In genomic region chr6:33208089-33208967, GRCh38 we compare ENCODE assay signal across 1 cellular context.
TF ChIP-seq lines count a peak whose summit lies in the region.

Gene RING1, plus strand, starts transcription at chr6:33208500. Its CDS starts 323 bp downstream, at chr6:33208823.

TF ChIP-seq in HepG2, 621 proteins besides CTCF, POLR2A, EP300 and RAD21 (continued from another document and continues in another):
- TF ChIP-seq TP53 (CRISPR knock-in tag; conservative IDR thresholded peaks at IDR 0.05) (0 out of 2 replicates have a peak, but pooled peaks have one; percentile 64), TFDP2 (CRISPR knock-in tag; IDR thresholded peaks at IDR 0.05) (peak; percentile 82), SAP130 (CRISPR knock-in tag; IDR thresholded peaks at IDR 0.05; ENCODE audit: low read depth) (peak; percentile 87), ZNF343 (CRISPR knock-in tag; IDR thresholded peaks at IDR 0.05) (no peak), MED8 (CRISPR knock-in tag; IDR thresholded peaks at IDR 0.05; ENCODE audit: insufficient replicate concordance) (peak; percentile 33), ZBTB33 (CRISPR knock-in tag; IDR thresholded peaks at IDR 0.05) (no peak), ARNT2 (CRISPR knock-in tag; IDR thresholded peaks at IDR 0.05; ENCODE audit: low read depth) (peak; percentile 83), DBP (CRISPR knock-in tag; IDR thresholded peaks at IDR 0.05; ENCODE audit: not compliant biosample characterization) (no peak), ZNF296 (CRISPR knock-in tag; conservative IDR thresholded peaks at IDR 0.05) (peak; percentile 17; the same call in 1 of the 2 replicates), EZH2 (conservative IDR thresholded peaks at IDR 0.05; ENCODE audit: low read depth, low read length) (no peak), ZNF430 (CRISPR knock-in tag; IDR thresholded peaks at IDR 0.05) (peak; percentile 76; the same call in 1 of the 2 replicates), ZKSCAN8 (CRISPR knock-in tag; IDR thresholded peaks at IDR 0.05; ENCODE audit: borderline replicate concordance) (peak; percentile 74; the same call in 1 of the 2 replicates), KLF16 (CRISPR knock-in tag; IDR thresholded peaks at IDR 0.05) (peak in 1 of 2 experiments; percentile 85; a peak in 1 of 4 replicates), ZNF570 (CRISPR knock-in tag; IDR thresholded peaks at IDR 0.05; ENCODE audit: borderline replicate concordance) (no peak), PHF8 (CRISPR knock-in tag; IDR thresholded peaks at IDR 0.05) (peak; percentile 94), MAZ (IDR thresholded peaks at IDR 0.05; ENCODE audit: borderline replicate concordance, low read depth, low read length) (peak; percentile 69), MAZ (CRISPR knock-in tag; IDR thresholded peaks at IDR 0.05; ENCODE audit: low read depth) (peak; percentile 96), HNRNPL (IDR thresholded peaks at IDR 0.05; ENCODE audit: low read depth, low read length) (no peak; the same call in 1 of the 2 replicates), ZNF83 (CRISPR knock-in tag; IDR thresholded peaks at IDR 0.05; ENCODE audit: borderline replicate concordance) (peak; percentile 87; the same call in 1 of the 2 replicates), HIVEP1 (CRISPR knock-in tag; IDR thresholded peaks at IDR 0.05) (peak; percentile 64; the same call in 1 of the 2 replicates), ATF2 (CRISPR knock-in tag; IDR thresholded peaks at IDR 0.05) (peak; percentile 95), ZNF749 (CRISPR knock-in tag; IDR thresholded peaks at IDR 0.05; ENCODE audit: borderline replicate concordance) (peak; percentile 89), ZNF792 (CRISPR knock-in tag; IDR thresholded peaks at IDR 0.05) (peak; percentile 69; the same call in 1 of the 2 replicates), ETV5 (CRISPR knock-in tag; IDR thresholded peaks at IDR 0.05; ENCODE audit: borderline replicate concordance) (peak; percentile 85), NFATC3 (CRISPR knock-in tag; IDR thresholded peaks at IDR 0.05) (no peak), ATF4 (CRISPR knock-in tag; IDR thresholded peaks at IDR 0.05) (peak in 1 of 2 experiments; percentile 56; a peak in 2 of 4 replicates), GABPB1 (CRISPR knock-in tag; IDR thresholded peaks at IDR 0.05) (peak; percentile 98), E2F1 (CRISPR knock-in tag; IDR thresholded peaks at IDR 0.05) (peak; percentile 81), ZNF770 (CRISPR knock-in tag; IDR thresholded peaks at IDR 0.05) (no peak), ZSCAN21 (CRISPR knock-in tag; IDR thresholded peaks at IDR 0.05; ENCODE audit: borderline replicate concordance) (peak; percentile 85), ZBTB39 (CRISPR knock-in tag; IDR thresholded peaks at IDR 0.05) (no peak), MTF1 (CRISPR knock-in tag; IDR thresholded peaks at IDR 0.05) (no peak), ZFY (CRISPR knock-in tag; IDR thresholded peaks at IDR 0.05) (peak; percentile 84), HDAC1 (CRISPR knock-in tag; IDR thresholded peaks at IDR 0.05) (peak; percentile 93), PRDM10 (CRISPR knock-in tag; IDR thresholded peaks at IDR 0.05; ENCODE audit: low read depth) (no peak), ZNF614 (CRISPR knock-in tag; IDR thresholded peaks at IDR 0.05; ENCODE audit: borderline replicate concordance) (no peak; the same call in 1 of the 2 replicates), YEATS2 (CRISPR knock-in tag; IDR thresholded peaks at IDR 0.05; ENCODE audit: borderline replicate concordance) (peak; percentile 38; the same call in 1 of the 2 replicates), ZNF136 (CRISPR knock-in tag; IDR thresholded peaks at IDR 0.05; ENCODE audit: low read depth) (0 out of 2 replicates have a peak, but pooled peaks have one; percentile 21)
- TF ChIP-seq, protein P1, sequence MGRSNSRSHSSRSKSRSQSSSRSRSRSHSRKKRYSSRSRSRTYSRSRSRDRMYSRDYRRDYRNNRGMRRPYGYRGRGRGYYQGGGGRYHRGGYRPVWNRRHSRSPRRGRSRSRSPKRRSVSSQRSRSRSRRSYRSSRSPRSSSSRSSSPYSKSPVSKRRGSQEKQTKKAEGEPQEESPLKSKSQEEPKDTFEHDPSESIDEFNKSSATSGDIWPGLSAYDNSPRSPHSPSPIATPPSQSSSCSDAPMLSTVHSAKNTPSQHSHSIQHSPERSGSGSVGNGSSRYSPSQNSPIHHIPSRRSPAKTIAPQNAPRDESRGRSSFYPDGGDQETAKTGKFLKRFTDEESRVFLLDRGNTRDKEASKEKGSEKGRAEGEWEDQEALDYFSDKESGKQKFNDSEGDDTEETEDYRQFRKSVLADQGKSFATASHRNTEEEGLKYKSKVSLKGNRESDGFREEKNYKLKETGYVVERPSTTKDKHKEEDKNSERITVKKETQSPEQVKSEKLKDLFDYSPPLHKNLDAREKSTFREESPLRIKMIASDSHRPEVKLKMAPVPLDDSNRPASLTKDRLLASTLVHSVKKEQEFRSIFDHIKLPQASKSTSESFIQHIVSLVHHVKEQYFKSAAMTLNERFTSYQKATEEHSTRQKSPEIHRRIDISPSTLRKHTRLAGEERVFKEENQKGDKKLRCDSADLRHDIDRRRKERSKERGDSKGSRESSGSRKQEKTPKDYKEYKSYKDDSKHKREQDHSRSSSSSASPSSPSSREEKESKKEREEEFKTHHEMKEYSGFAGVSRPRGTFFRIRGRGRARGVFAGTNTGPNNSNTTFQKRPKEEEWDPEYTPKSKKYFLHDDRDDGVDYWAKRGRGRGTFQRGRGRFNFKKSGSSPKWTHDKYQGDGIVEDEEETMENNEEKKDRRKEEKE (IDR thresholded peaks at IDR 0.05) = no peak
- TF ChIP-seq, protein P2, sequence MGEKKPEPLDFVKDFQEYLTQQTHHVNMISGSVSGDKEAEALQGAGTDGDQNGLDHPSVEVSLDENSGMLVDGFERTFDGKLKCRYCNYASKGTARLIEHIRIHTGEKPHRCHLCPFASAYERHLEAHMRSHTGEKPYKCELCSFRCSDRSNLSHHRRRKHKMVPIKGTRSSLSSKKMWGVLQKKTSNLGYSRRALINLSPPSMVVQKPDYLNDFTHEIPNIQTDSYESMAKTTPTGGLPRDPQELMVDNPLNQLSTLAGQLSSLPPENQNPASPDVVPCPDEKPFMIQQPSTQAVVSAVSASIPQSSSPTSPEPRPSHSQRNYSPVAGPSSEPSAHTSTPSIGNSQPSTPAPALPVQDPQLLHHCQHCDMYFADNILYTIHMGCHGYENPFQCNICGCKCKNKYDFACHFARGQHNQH (CRISPR knock-in tag; IDR thresholded peaks at IDR 0.05) = peak; percentile 79; the same call in 1 of the 2 replicates
